In genomic region chr2:220053919-220054318, GRCh38 we compare ENCODE assay signal across 17 cellular contexts.
A peak's percentile ranks its signal among the peaks of the same experiment; 100 is the strongest.
DNase-seq lines count a peak whose midpoint lies in the region; FAIRE-seq and TF ChIP-seq lines count a peak whose summit lies in the region.
"Had no signal": no experiment of that assay in that cellular context is flagged by ENCODE, and none has a peak within 500 bp of the region (broad histone marks: within the 10 kb centered on the region; RNA-seq: fewer than 3 reads in every experiment).

No MANE protein-coding gene starts in this region.

- H3K36me3 ChIP-seq in Loucy (ENCODE audit: insufficient read depth, low read length) (no peaks in the 10 kb centered on the region), prostate gland (no peaks in the 10 kb centered on the region)
- H3K36me3 ChIP-seq: esophagus muscularis mucosa, thoracic aorta had no signal

- H3K9me3 ChIP-seq in Loucy (ENCODE audit: insufficient read depth, low read depth, low read length): no peaks in the 10 kb centered on the region
- no peaks in the 10 kb centered on the region for H3K9me3 ChIP-seq in prostate gland
- H3K9me3 ChIP-seq: thoracic aorta had no signal

- no peak overlapping the region for H3K4me3 Mint-ChIP-seq in osteocyte (ENCODE audit: unreplicated experiment)
- H3K4me3 Mint-ChIP-seq: activated T-cell treated with anti-CD3 and anti-CD28 coated beads, Interleukin-2, amount 50 U/mL, for 72 hours had no signal

- intact Hi-C loops in prostate gland (cut with DNase I): no loop called here

- H3K4me3 ChIP-seq in Loucy (ENCODE audit: low read length, poor library complexity, severe bottlenecking) (no peak overlapping the region), cardiac fibroblast (replicated peaks in 1 of 2; ENCODE audit: low read depth in 2 of 2, low read length in 2 of 2) (no peak overlapping the region), prostate gland (no peak overlapping the region)
- H3K4me3 ChIP-seq: esophagus muscularis mucosa, GM23248, thoracic aorta had no signal

- H3K27ac ChIP-seq in prostate gland: no peak overlapping the region
- H3K27ac ChIP-seq: esophagus muscularis mucosa, GM23248, thoracic aorta had no signal

- peak; percentile 26 for TF ChIP-seq CTCF in Loucy (conservative IDR thresholded peaks at IDR 0.05; ENCODE audit: low read length)
- TF ChIP-seq CTCF in cardiac fibroblast (IDR thresholded peaks at IDR 0.05; ENCODE audit: low read depth, low read length): peak; percentile 43
- peak; percentile 36 for TF ChIP-seq CTCF in osteocyte (IDR thresholded peaks at IDR 0.05)
- no peak for TF ChIP-seq CTCF in prostate gland (IDR thresholded peaks at IDR 0.05)

- H3K4me2 ChIP-seq in Loucy (ENCODE audit: low read depth, low read length, poor library complexity, severe bottlenecking): no peak overlapping the region

- H3K9ac ChIP-seq in Loucy (ENCODE audit: low read depth, low read length, poor library complexity, severe bottlenecking): no peak overlapping the region
- H3K9ac ChIP-seq: GM23248 had no signal

- H3K79me2 ChIP-seq in Loucy (ENCODE audit: insufficient read depth, low read length): no peaks in the 10 kb centered on the region

- no peak overlapping the region for H2AFZ ChIP-seq in Loucy (ENCODE audit: low read length)
- H2AFZ ChIP-seq: GM23248 had no signal

- no peaks in the 10 kb centered on the region for H3K4me1 ChIP-seq in Loucy (ENCODE audit: insufficient read depth, low read length, poor library complexity, severe bottlenecking)
- no peaks in the 10 kb centered on the region for H3K4me1 ChIP-seq in prostate gland (replicated peaks)
- H3K4me1 ChIP-seq: esophagus muscularis mucosa had no signal

- H3K4me1 Mint-ChIP-seq in osteocyte (ENCODE audit: unreplicated experiment): peaks cover under 1% of the 10 kb centered on the region
- H3K4me1 Mint-ChIP-seq: IgD-negative memory B cell had no signal

- no peaks in the 10 kb centered on the region for H3K9me2 ChIP-seq in Loucy (replicated peaks; ENCODE audit: low read depth, low read length)

- no peak for TF ChIP-seq POLR2A in GM12892 (IDR thresholded peaks at IDR 0.05; ENCODE audit: low read depth, low read length)
- TF ChIP-seq POLR2A in prostate gland (IDR thresholded peaks at IDR 0.05): no peak

- H3K27me3 Mint-ChIP-seq in osteocyte (ENCODE audit: unreplicated experiment): no peaks in the 10 kb centered on the region
- H3K27me3 Mint-ChIP-seq: IgD-negative memory B cell had no signal

- H3K27me3 ChIP-seq in Loucy (ENCODE audit: insufficient read depth, low read length, poor library complexity, severe bottlenecking): no peaks in the 10 kb centered on the region
- H3K27me3 ChIP-seq in prostate gland (replicated peaks; ENCODE audit: insufficient read depth): no peaks in the 10 kb centered on the region
- H3K27me3 ChIP-seq: esophagus muscularis mucosa had no signal

- H3K36me3 Mint-ChIP-seq in osteocyte (ENCODE audit: unreplicated experiment): no peaks in the 10 kb centered on the region
- H3K36me3 Mint-ChIP-seq: IgD-negative memory B cell had no signal

- DNase-seq in NCI-H82 (lab: John Stamatoyannopoulos, UW): peak; percentile 64
- no peak for DNase-seq in NCI-H82 treated with DMSO at 0.1 percent for 48 hours (lab: John Stamatoyannopoulos, UW; ENCODE audit: unreplicated experiment)
- peak in 1 of 2 donors; percentile 40 for DNase-seq in cardiac fibroblast (ENCODE audit: low read depth in 2 of 2)
- DNase-seq in osteocyte (ENCODE audit: extremely low spot score, unreplicated experiment): no peak
- no peak for DNase-seq in amniotic stem cell (lab: John Stamatoyannopoulos, UW)
- no peak for DNase-seq in GM12892 (ENCODE audit: insufficient read length)
- DNase-seq in prostate gland (ENCODE audit: low spot score): no peak
- DNase-seq: activated CD4-positive, CD25-positive, alpha-beta regulatory T cell; activated T-cell treated with anti-CD3 and anti-CD28 coated beads, Interleukin-2, amount 50 U/mL, for 72 hours; GM23248; NCI-H226; Right ventricle myocardium superior had no signal

- H4K20me1 ChIP-seq in Loucy (ENCODE audit: insufficient read depth, low read length, poor library complexity, severe bottlenecking): no peaks in the 10 kb centered on the region

- H3K9me3 Mint-ChIP-seq in osteocyte (ENCODE audit: unreplicated experiment): peaks cover 5% of the 10 kb centered on the region

- H3K27ac Mint-ChIP-seq in osteocyte (ENCODE audit: unreplicated experiment): no peak overlapping the region
- H3K27ac Mint-ChIP-seq: activated T-cell treated with anti-CD3 and anti-CD28 coated beads, Interleukin-2, amount 50 U/mL, for 72 hours; IgD-negative memory B cell had no signal

- FAIRE-seq in GM12892 (lab: Jason Lieb, UNC): no peak
- FAIRE-seq: bronchial epithelial cell had no signal

- H3F3A ChIP-seq in Loucy (ENCODE audit: low read depth): no peaks in the 10 kb centered on the region

Comparison
In these comparisons a context has a peak if more than half of its experiments do, and no peak if none do; other contexts are left out.
1. CTCF ChIP-seq: peak in Loucy (single experiment), cardiac fibroblast (single experiment) and osteocyte (single experiment); none in prostate gland (0 of 4).